In the genomic region with DNA sequence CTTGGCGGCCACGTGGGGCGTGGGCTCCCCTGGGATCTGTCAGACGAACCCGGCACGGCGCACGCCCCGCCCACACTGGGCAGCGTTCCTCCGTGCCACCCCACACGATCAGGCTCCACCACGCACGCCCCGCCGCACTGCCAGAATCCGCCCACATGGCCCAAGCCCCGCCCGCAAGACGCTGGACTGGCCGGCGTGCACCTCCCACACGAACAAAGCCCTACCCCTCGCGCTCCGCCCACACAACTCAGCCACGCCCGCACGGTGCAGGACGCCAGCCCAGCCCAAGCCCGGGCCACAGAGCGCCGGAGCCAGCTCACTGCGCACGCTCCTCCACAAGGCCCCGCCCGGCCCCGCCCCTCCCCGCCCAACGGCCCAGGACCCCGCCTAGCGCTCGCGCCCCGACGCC, we compare ENCODE assay signal across 8 cellular contexts. TPM values are rescaled to one million over a fixed set of nuclear protein-coding genes. Genes with fewer than 3 reads are reported as not detected.
DNase-seq lines count a peak whose midpoint lies in the region; ATAC-seq and TF ChIP-seq lines count a peak whose summit lies in the region.

No MANE protein-coding gene starts in this region.

- no peaks in the 10 kb centered on the region; the same call in 1 of the 2 replicates for H3K9me3 ChIP-seq in AG04450 (ENCODE audit: control insufficient read depth, insufficient read depth, low read length)

- H3K27ac ChIP-seq in AG04450 (ENCODE audit: low read depth, low read length), result peak overlapping the region; percentile 91

- peak overlapping the region; percentile 93 for H3K4me3 ChIP-seq in AG04450 (ENCODE audit: low read depth, low read length)
- peak overlapping the region; percentile 81 for H3K4me3 ChIP-seq in choroid plexus epithelial cell (ENCODE audit: low read depth, low read length)

- ATAC-seq in GM18519 (IDR thresholded peaks at IDR 0.05; ENCODE audit: low FRiP score, unreplicated experiment) (peak; percentile 54), HG03060 (IDR thresholded peaks at IDR 0.05; ENCODE audit: low read depth, unreplicated experiment) (peak; percentile 55)

- H3K27me3 ChIP-seq in AG04450 (ENCODE audit: control insufficient read depth, insufficient read depth, low read length), result no peaks in the 10 kb centered on the region

- TF ChIP-seq CTCF in AG04450 (IDR thresholded peaks at IDR 0.05; ENCODE audit: low read depth, low read length) (no peak), choroid plexus epithelial cell (conservative IDR thresholded peaks at IDR 0.05; ENCODE audit: low read depth, low read length) (no peak)

- DNase-seq in AG04450 (ENCODE audit: low read depth, low spot score) (peak; percentile 97), NCI-H2029 (lab: John Stamatoyannopoulos, UW) (peak; percentile 89), T-helper 22 cell (ENCODE audit: low read depth) (peak; percentile 94), choroid plexus epithelial cell (ENCODE audit: low read depth) (peak; percentile 100), kidney glomerular epithelial cell (lab: John Stamatoyannopoulos, UW) (peak; percentile 98)
- DNase-seq in stimulated activated CD4-positive, alpha-beta T cell treated with anti-CD3 and anti-CD28 coated beads, Interleukin-12 subunit alpha, Interleukin-12 subunit beta, amount 100 ng/mL, for 48 hours (ENCODE audit: low read depth in 2 of 3, low spot score in 1 of 3), result peak; percentile 92 to 97 (median 93)

- POLR2A ChIA-PET in AG04450 (lab: Yijun Ruan, JAX), result interaction anchor here (1.1 to 1.3 kb wide), 3 partner anchors 10 to 874 kb away, joined by 3 to 6 read pairs (median 3); no protein-coding TSS in a partner anchor

- CTCF ChIA-PET in AG04450 (lab: Charles Lee), result interaction anchor here (2.4 kb wide), 1 partner anchor 10 kb away, joined by 15 read pairs; no protein-coding TSS in a partner anchor

RNA-seq across cellular contexts. Expression of a gene that starts 0.6 kb away (rescaled TPM):
- 29.8 and 40.9 TPM in 2 replicates for polyA plus RNA-seq in AG04450 (2011; rRNA removed)
- polyA minus RNA-seq in AG04450 (2011; rRNA and poly(A)+ RNA removed), result 9.4 and 10.8 TPM in 2 replicates

Comparison
In these comparisons a context has a peak if more than half of its experiments do, and no peak if none do; other contexts are left out.
1. Peak in every context shown above with its lines: DNase-seq, ATAC-seq, H3K4me3 ChIP-seq and H3K27ac ChIP-seq.